22 cellular contexts compared by ENCODE assay signal in the genomic region with DNA sequence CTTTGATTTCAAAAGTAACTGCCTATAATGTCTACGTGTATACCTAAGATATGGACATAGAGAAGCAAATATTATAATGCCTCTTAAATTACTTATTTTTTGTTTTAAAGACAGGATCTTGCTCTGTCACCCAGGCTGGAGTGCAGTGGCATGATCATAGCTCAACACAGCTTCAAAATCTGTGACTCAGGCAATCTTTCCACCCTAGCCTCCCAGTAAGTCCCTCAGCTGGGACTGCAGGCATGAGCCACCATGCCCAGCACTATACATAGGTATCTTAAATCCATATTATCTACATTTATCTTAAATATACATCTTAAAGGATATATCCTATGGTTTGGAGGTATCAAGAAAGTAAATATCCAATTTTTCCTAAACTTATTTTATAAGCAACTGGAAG.
"Had no signal": no experiment of that assay in that cellular context is flagged by ENCODE, and none has a peak within 500 bp of the region (broad histone marks: within the 10 kb centered on the region; RNA-seq: fewer than 3 reads in every experiment).

No MANE protein-coding gene starts in this region.

- H3K9me3 ChIP-seq: MG63 had no signal

- H3K4me1 Mint-ChIP-seq: activated naive CD4-positive, alpha-beta T cell treated with anti-CD3 and anti-CD28 coated beads, Interleukin-2, amount 10 ng/mL, durations not matched to agents 7 days and 5 days; activated naive CD8-positive, alpha-beta T cell treated with anti-CD3 and anti-CD28 coated beads for 36 hours had no signal

- H3K4me3 Mint-ChIP-seq: activated CD8-positive, alpha-beta T cell treated with anti-CD3 and anti-CD28 coated beads for 36 hours; activated naive CD4-positive, alpha-beta T cell treated with anti-CD3 and anti-CD28 coated beads, Interleukin-2, amount 10 ng/mL, durations not matched to agents 7 days and 5 days; activated naive CD8-positive, alpha-beta T cell treated with anti-CD3 and anti-CD28 coated beads for 36 hours; activated T-cell treated with anti-CD3 and anti-CD28 coated beads, Interleukin-2, amount 50 U/mL, for 72 hours had no signal

- H3K27ac Mint-ChIP-seq: activated CD8-positive, alpha-beta T cell treated with anti-CD3 and anti-CD28 coated beads for 36 hours; activated naive CD8-positive, alpha-beta T cell treated with anti-CD3 and anti-CD28 coated beads for 36 hours; activated T-cell treated with anti-CD3 and anti-CD28 coated beads, Interleukin-2, amount 50 U/mL, for 72 hours; activated T-helper 2 cell treated with anti-CD3 and anti-CD28 coated beads, Interferon-gamma antibody, Interleukin-2, Interleukin-4, amounts not matched to agents 10 μg/mL and 5 μg/mL and 100 μg/mL, durations not matched to agents 14 hours and 24 hours and 36 hours had no signal

- H3K36me3 ChIP-seq: brain microvascular endothelial cell, MG63 had no signal

- DNase-seq: activated CD4-positive, alpha-beta T cell treated with anti-CD3 and anti-CD28 coated beads for 4 hours; activated CD8-positive, alpha-beta memory T cell treated with anti-CD3 and anti-CD28 coated beads, Interleukin-2, amount 50 U/mL, for 4 hours; activated CD8-positive, alpha-beta T cell treated with anti-CD3 and anti-CD28 coated beads for 36 hours; activated gamma-delta T cell treated with Interleukin-2 at 50 U/mL for 16 hours; activated naive CD4-positive, alpha-beta T cell treated with anti-CD3 and anti-CD28 coated beads, Interleukin-2, amount 10 ng/mL, durations not matched to agents 7 days and 5 days; activated naive CD8-positive, alpha-beta T cell treated with anti-CD3 and anti-CD28 coated beads for 36 hours; activated T-cell treated with anti-CD3 and anti-CD28 coated beads, Interleukin-2, amount 50 U/mL, for 72 hours; brain microvascular endothelial cell; caudate nucleus; MG63; NCI-H1105; NCI-H1436; NCI-H1694 treated with DMSO at 0.1 percent for 48 hours; NCI-H2029 treated with DMSO at 0.1 percent for 48 hours; NCI-H345; NCI-H510A; NCI-H526 treated with DMSO at 0.1 percent for 48 hours; NCI-H82; RPMI8226 had no signal

- ATAC-seq: activated CD4-positive, CD25-positive, alpha-beta regulatory T cell treated with anti-CD3 and anti-CD28 coated beads, Interleukin-2, amount 50 U/mL, for 24 hours; activated CD8-positive, alpha-beta T cell treated with anti-CD3 and anti-CD28 coated beads for 36 hours; activated T-cell treated with anti-CD3 and anti-CD28 coated beads, Interleukin-2, amount 50 U/mL, for 72 hours had no signal

- H3K4me3 ChIP-seq: MG63, SK-N-MC had no signal

- H3K27me3 Mint-ChIP-seq: activated CD8-positive, alpha-beta T cell treated with anti-CD3 and anti-CD28 coated beads for 36 hours; activated naive CD4-positive, alpha-beta T cell treated with anti-CD3 and anti-CD28 coated beads, Interleukin-2, amount 10 ng/mL, durations not matched to agents 7 days and 5 days; activated naive CD8-positive, alpha-beta T cell treated with anti-CD3 and anti-CD28 coated beads for 36 hours had no signal

- H3K9me3 Mint-ChIP-seq: activated CD8-positive, alpha-beta T cell treated with anti-CD3 and anti-CD28 coated beads for 36 hours; activated naive CD4-positive, alpha-beta T cell treated with anti-CD3 and anti-CD28 coated beads, Interleukin-2, amount 10 ng/mL, durations not matched to agents 7 days and 5 days; activated naive CD8-positive, alpha-beta T cell treated with anti-CD3 and anti-CD28 coated beads for 36 hours; activated T-helper 2 cell treated with anti-CD3 and anti-CD28 coated beads, Interferon-gamma antibody, Interleukin-2, Interleukin-4, amounts not matched to agents 10 μg/mL and 5 μg/mL and 100 μg/mL, durations not matched to agents 14 hours and 24 hours and 36 hours had no signal

- H3K27ac ChIP-seq: brain microvascular endothelial cell, SK-N-MC had no signal

- H3K27me3 ChIP-seq: brain microvascular endothelial cell, MG63 had no signal

- H3K36me3 Mint-ChIP-seq: activated naive CD4-positive, alpha-beta T cell treated with anti-CD3 and anti-CD28 coated beads, Interleukin-2, amount 10 ng/mL, durations not matched to agents 7 days and 5 days had no signal
